13 cellular contexts compared by ENCODE assay signal in the genomic region with DNA sequence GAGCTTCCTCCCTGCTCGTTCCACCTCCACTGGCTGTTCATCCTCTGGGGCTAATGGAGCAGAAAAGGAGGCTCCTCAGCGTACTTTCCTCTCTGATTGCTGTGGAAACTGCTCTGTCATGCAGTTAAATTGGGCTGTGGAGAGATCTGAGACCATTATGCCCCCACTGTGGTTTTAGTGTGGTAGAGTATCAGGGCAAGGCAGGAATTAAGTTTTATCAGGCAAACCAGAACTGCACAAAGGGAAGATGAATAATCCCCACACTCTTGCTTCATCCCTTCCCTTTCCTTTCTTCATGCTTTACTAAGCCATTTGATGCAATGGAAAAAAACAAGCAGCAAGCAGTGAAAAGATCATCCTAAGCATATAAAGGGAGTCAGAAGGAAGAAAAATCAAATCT. TPM values are rescaled to one million over a fixed set of nuclear protein-coding genes. Genes with fewer than 3 reads are reported as not detected.
DNase-seq lines count a peak whose midpoint lies in the region; ATAC-seq and TF ChIP-seq lines count a peak whose summit lies in the region.
"Had no signal": no experiment of that assay in that cellular context is flagged by ENCODE, and none has a peak within 500 bp of the region (broad histone marks: within the 10 kb centered on the region; RNA-seq: fewer than 3 reads in every experiment).

No MANE protein-coding gene starts in this region.

- no peaks in the 10 kb centered on the region for H3K4me1 Mint-ChIP-seq in CD8-positive, alpha-beta T cell (ENCODE audit: low read depth)

- H3K27ac ChIP-seq in HL-60 (replicated peaks) (no peak overlapping the region), PC-3 (ENCODE audit: low read length) (peak overlapping the region; percentile 18; the same call in 1 of the 2 replicates)
- no peak overlapping the region for H3K27ac ChIP-seq in CD8-positive, alpha-beta T cell (ENCODE audit: low read depth, low read length)
- H3K27ac ChIP-seq: cardiac muscle cell, tibial nerve had no signal

- no peaks in the 10 kb centered on the region for H3K36me3 Mint-ChIP-seq in CD8-positive, alpha-beta T cell
- H3K36me3 Mint-ChIP-seq: natural killer cell had no signal

- H3K4me1 ChIP-seq in PC-3 (ENCODE audit: insufficient read depth, low read length) (no peaks in the 10 kb centered on the region), endocrine pancreas (ENCODE audit: control insufficient read depth, insufficient read depth, low read length) (peaks cover 5% of the 10 kb centered on the region)
- H3K4me1 ChIP-seq in CD8-positive, alpha-beta T cell (ENCODE audit: insufficient read depth, low read length), result no peaks in the 10 kb centered on the region
- H3K4me1 ChIP-seq: tibial nerve had no signal

- H3K4me3 Mint-ChIP-seq in CD8-positive, alpha-beta T cell, result no peak overlapping the region
- H3K4me3 Mint-ChIP-seq: activated T-cell treated with anti-CD3 and anti-CD28 coated beads, Interleukin-2, amount 50 U/mL, for 72 hours; natural killer cell had no signal

- H3K27me3 Mint-ChIP-seq in CD8-positive, alpha-beta T cell (ENCODE audit: low read depth), result no peaks in the 10 kb centered on the region

- TF ChIP-seq CTCF in HL-60 (IDR thresholded peaks at IDR 0.05; ENCODE audit: insufficient read depth, low read length) (no peak), PC-3 (conservative IDR thresholded peaks at IDR 0.05; ENCODE audit: low read depth, low read length) (no peak)
- TF ChIP-seq CTCF in CD8-positive, alpha-beta T cell (IDR thresholded peaks at IDR 0.05), result no peak

- no peaks in the 10 kb centered on the region for H3K9me2 ChIP-seq in PC-3 (replicated peaks; ENCODE audit: low read length)

- no peaks in the 10 kb centered on the region for H3K79me2 ChIP-seq in PC-3 (ENCODE audit: low read length)

- H3K9me3 ChIP-seq in PC-3 (ENCODE audit: low read length) (no peaks in the 10 kb centered on the region), endocrine pancreas (ENCODE audit: control insufficient read depth, low read length) (no peaks in the 10 kb centered on the region)
- H3K9me3 ChIP-seq in CD8-positive, alpha-beta T cell (ENCODE audit: low read length), result no peaks in the 10 kb centered on the region
- H3K9me3 ChIP-seq: tibial nerve had no signal

- POLR2A ChIA-PET in PC-3 (lab: Charles Lee; ENCODE audit: unreplicated experiment), result no interaction called here
- POLR2A ChIA-PET in CD8-positive, alpha-beta T cell (lab: Charles Lee), result no interaction called here

- CTCF ChIA-PET in PC-3 (lab: Charles Lee), result no interaction called here
- CTCF ChIA-PET in CD8-positive, alpha-beta T cell (lab: Charles Lee), result no interaction called here

- DNase-seq in HL-60 (ENCODE audit: low read depth in 1 of 2, low spot score in 1 of 2) (peak; percentile 76 to 78), PC-3 (no peak), retina (peak; percentile 6)
- DNase-seq in stimulated activated CD4-positive, alpha-beta T cell treated with anti-CD3 and anti-CD28 coated beads, Interleukin-4, amount 100 ng/mL, for 24 hours, result no peak
- DNase-seq in CD8-positive, alpha-beta T cell, result no peak
- DNase-seq: activated T-cell treated with anti-CD3 and anti-CD28 coated beads, Interleukin-2, amount 50 U/mL, for 72 hours; natural killer cell; NCI-H2227 treated with DMSO at 0.1 percent for 48 hours had no signal

- H3K27me3 ChIP-seq in HL-60 (ENCODE audit: insufficient read depth, poor library complexity, severe bottlenecking), result no peaks in the 10 kb centered on the region
- H3K27me3 ChIP-seq in PC-3 (ENCODE audit: low read length), result no peaks in the 10 kb centered on the region
- H3K27me3 ChIP-seq in endocrine pancreas (ENCODE audit: control insufficient read depth, insufficient read depth, low read length), result no peaks in the 10 kb centered on the region
- H3K27me3 ChIP-seq in CD8-positive, alpha-beta T cell (ENCODE audit: insufficient read depth, low read length), result no peaks in the 10 kb centered on the region
- H3K27me3 ChIP-seq: cardiac muscle cell, tibial nerve had no signal

- H3F3A ChIP-seq in PC-3 (ENCODE audit: low read length, unreplicated experiment), result no peaks in the 10 kb centered on the region

- ATAC-seq in PC-3, result no peak
- ATAC-seq in HG03460 (IDR thresholded peaks at IDR 0.05; ENCODE audit: unreplicated experiment), result no peak
- ATAC-seq in GM21723 (IDR thresholded peaks at IDR 0.05; ENCODE audit: unreplicated experiment), result no peak
- ATAC-seq in CD8-positive, alpha-beta T cell, result no peak
- ATAC-seq: activated T-cell treated with anti-CD3 and anti-CD28 coated beads, Interleukin-2, amount 50 U/mL, for 72 hours; natural killer cell had no signal

- no TSS peak for BruUV-seq in PC-3 (replicated peaks; lab: Mats Ljungman, UMichigan)

- H3K4me3 ChIP-seq in HL-60 (replicated peaks; ENCODE audit: insufficient read depth, low read length) (no peak overlapping the region), PC-3 (ENCODE audit: low read length) (no peak overlapping the region), endocrine pancreas (ENCODE audit: control insufficient read depth, insufficient read depth, low read length) (peak overlapping the region; percentile 29)
- no peak overlapping the region for H3K4me3 ChIP-seq in CD8-positive, alpha-beta T cell (ENCODE audit: low read depth, low read length)
- H3K4me3 ChIP-seq: cardiac muscle cell, tibial nerve had no signal

- H3K27ac Mint-ChIP-seq in CD8-positive, alpha-beta T cell, result no peak overlapping the region
- H3K27ac Mint-ChIP-seq: activated T-cell treated with anti-CD3 and anti-CD28 coated beads, Interleukin-2, amount 50 U/mL, for 72 hours; natural killer cell had no signal

- H3K9me3 Mint-ChIP-seq in CD8-positive, alpha-beta T cell, result no peaks in the 10 kb centered on the region

- H4K20me1 ChIP-seq in PC-3 (ENCODE audit: low read length), result no peaks in the 10 kb centered on the region

- H3K36me3 ChIP-seq in PC-3 (ENCODE audit: low read depth, low read length) (no peaks in the 10 kb centered on the region), endocrine pancreas (ENCODE audit: control insufficient read depth, insufficient read depth, low read length) (no peaks in the 10 kb centered on the region)
- no peaks in the 10 kb centered on the region for H3K36me3 ChIP-seq in CD8-positive, alpha-beta T cell (ENCODE audit: insufficient read depth, low read length)
- H3K36me3 ChIP-seq: cardiac muscle cell, tibial nerve had no signal

- no peak overlapping the region for H2AFZ ChIP-seq in PC-3 (ENCODE audit: low read length)

- intact Hi-C loops in PC-3 (cut with micrococcal nuclease), result no loop called here
- intact Hi-C loops in CD8-positive, alpha-beta T cell (cut with DNase I, micrococcal nuclease), result no loop called here

- H3K9ac ChIP-seq in PC-3 (ENCODE audit: low read length), result no peak overlapping the region
- H3K9ac ChIP-seq in endocrine pancreas (ENCODE audit: control insufficient read depth, insufficient read depth, low read length), result no peak overlapping the region

- H3K4me2 ChIP-seq in PC-3 (ENCODE audit: low read length), result no peak overlapping the region

RNA-seq across cellular contexts. Expression of a gene that starts 11.9 kb away (rescaled TPM):
- total RNA-seq in PC-3 (2014; rRNA removed), result 22.3 and 28.0 TPM in 2 replicates
- total RNA-seq in CD8-positive, alpha-beta T cell, result 1 to 10 TPM in 1 of 2 experiments, under 1 TPM in 1; 0.73 to 1.3 TPM

Comparison
In these comparisons a context has a peak if more than half of its experiments do, and no peak if none do; other contexts are left out.
1. DNase-seq: peak in HL-60 (2 of 2) and retina (single experiment); none in PC-3 (single experiment), stimulated activated CD4-positive, alpha-beta T cell treated with anti-CD3 and anti-CD28 coated beads, Interleukin-4, amount 100 ng/mL, for 24 hours (single experiment) and CD8-positive, alpha-beta T cell (0 of 7).
2. RNA of a gene that starts 11.9 kb away (total RNA-seq): 22.3 to 28.0 TPM in PC-3; 0.73 to 1.3 TPM in CD8-positive, alpha-beta T cell; every median in the first group is over 10 times any median in the second.